In genomic region chr9:129336601-129337286, GRCh38 we compare ENCODE assay signal across 8 cellular contexts.
DNase-seq lines count a peak whose midpoint lies in the region; ATAC-seq and TF ChIP-seq lines count a peak whose summit lies in the region.

No MANE protein-coding gene starts in this region.

- H3K4me2 ChIP-seq in BLaER1 treated with 17β-estradiol and CSF1 and Interleukin-3, amounts not matched to agents 10 nM and 100 nM = peak overlapping the region; percentile 85 to 99 (median 95)

- peak overlapping the region; percentile 11 to 94 (median 86); a peak in 21 of 22 replicates for H3K27ac ChIP-seq in BLaER1 treated with 17β-estradiol and CSF1 and Interleukin-3, amounts not matched to agents 10 nM and 100 nM
- H3K27ac ChIP-seq in Panc1 (ENCODE audit: low read length) (peak overlapping the region; percentile 94), caudate nucleus (ENCODE audit: low read depth, low read length) (peak overlapping the region; percentile 71), right lobe of liver (peak overlapping the region in 2 of 3 donors; percentile 83 to 91), stomach (peak overlapping the region; percentile 21 to 95 (median 89))

- CTCF ChIA-PET in Panc1 (lab: Charles Lee) = no interaction called here

- TF ChIP-seq EP300 in stomach (IDR thresholded peaks at IDR 0.05) = no peak

- intact Hi-C loops in Panc1 (cut with micrococcal nuclease; ENCODE audit: unreplicated experiment) = loop anchor here (5.0 kb wide), 1 partner anchor 159 kb away; the partner anchor contains the start of gene IER5L
- intact Hi-C loops in right lobe of liver (cut with DNase I) = loop anchor here in 1 of 2 donors (10.0 kb wide), 2 partner anchors 148 to 228 kb away; no protein-coding TSS in a partner anchor
- intact Hi-C loops in stomach (cut with DNase I; ENCODE audit: low total_unique reads) = no loop called here

- no peaks in the 10 kb centered on the region for H4K20me1 ChIP-seq in BLaER1 treated with 17β-estradiol and CSF1 and Interleukin-3, amounts not matched to agents 10 nM and 100 nM

- ATAC-seq in Panc1 = peak; percentile 5; the same call in 1 of the 2 replicates
- no peak for ATAC-seq in right lobe of liver
- no peak for ATAC-seq in GM18867 (IDR thresholded peaks at IDR 0.05; ENCODE audit: unreplicated experiment)
- ATAC-seq in GM18870 (IDR thresholded peaks at IDR 0.05; ENCODE audit: unreplicated experiment) = no peak

- TF ChIP-seq CTCF in Panc1 (IDR thresholded peaks at IDR 0.05) (no peak), right lobe of liver (IDR thresholded peaks at IDR 0.05) (no peak), stomach (IDR thresholded peaks at IDR 0.05) (no peak)

- H3K36me3 ChIP-seq in BLaER1 treated with 17β-estradiol and CSF1 and Interleukin-3, amounts not matched to agents 10 nM and 100 nM = no peaks in the 10 kb centered on the region
- H3K36me3 ChIP-seq in Panc1 (ENCODE audit: control insufficient read depth, insufficient read depth, low read length) (no peaks in the 10 kb centered on the region), right lobe of liver (no peaks in the 10 kb centered on the region), stomach (no peaks in the 10 kb centered on the region)

- H3K9me3 ChIP-seq in BLaER1 treated with 17β-estradiol and CSF1 and Interleukin-3, amounts not matched to agents 10 nM and 100 nM (replicated peaks in 1 of 11) = peaks cover 0 to under 1% (median 0%) of the 10 kb centered on the region in 11 experiments; a peak in 1 of 22 replicates
- no peaks in the 10 kb centered on the region for H3K9me3 ChIP-seq in Panc1 (ENCODE audit: control insufficient read depth, insufficient read depth, low read depth, low read length)
- no peaks in the 10 kb centered on the region for H3K9me3 ChIP-seq in right lobe of liver
- no peaks in the 10 kb centered on the region for H3K9me3 ChIP-seq in stomach

- BruUV-seq in Panc1 (replicated peaks; lab: Mats Ljungman, UMichigan) = no TSS peak

- TF ChIP-seq POLR2A in right lobe of liver (IDR thresholded peaks at IDR 0.05) (no peak), stomach (IDR thresholded peaks at IDR 0.05) (no peak)

- WGBS in right lobe of liver (ENCODE audit: insufficient coverage, low coverage, low lambda C conversion rate, missing lambda C conversion rate) = 9% methylated on average over 36 of the region's 51 CpGs
- WGBS in stomach, 5 donors = 3 to 6% (median 4%) methylated on average over 40 to 51 of the region's 51 CpGs

- H3K9ac ChIP-seq in BLaER1 treated with 17β-estradiol and CSF1 and Interleukin-3, amounts not matched to agents 10 nM and 100 nM = peak overlapping the region; percentile 56 to 84 (median 75)

- peak overlapping the region; percentile 33 to 65 (median 52) for H3K4me3 ChIP-seq in BLaER1 treated with 17β-estradiol and CSF1 and Interleukin-3, amounts not matched to agents 10 nM and 100 nM
- H3K4me3 ChIP-seq in Panc1 (ENCODE audit: low read depth in 2 of 2, low read length in 2 of 2) = peak overlapping the region; percentile 25 to 29
- H3K4me3 ChIP-seq in right lobe of liver = peak overlapping the region; percentile 12 to 41 (median 21)
- H3K4me3 ChIP-seq in stomach = peak overlapping the region; percentile 32 to 47 (median 40)

- DNase-seq in Panc1 (ENCODE audit: low read depth, low spot score) (no peak), caudate nucleus (lab: John Stamatoyannopoulos, UW) (peak in 17 of 61 donors; percentile 15 to 72 (median 37)), right lobe of liver (no peak), stomach (peak; percentile 67), ACHN (no peak)

- H3K4me1 ChIP-seq in BLaER1 treated with 17β-estradiol and CSF1 and Interleukin-3, amounts not matched to agents 10 nM and 100 nM = peaks cover 56 to 99% (median 82%) of the 10 kb centered on the region in 10 experiments
- H3K4me1 ChIP-seq in Panc1 (ENCODE audit: control insufficient read depth, insufficient read depth, low read length) (peaks cover 49% of the 10 kb centered on the region), right lobe of liver (peaks cover 0 to 30% (median 17%) of the 10 kb centered on the region in 4 donors), stomach (peaks cover 46 to 76% (median 60%) of the 10 kb centered on the region in 4 donors)

- in situ Hi-C loops in Panc1 (cut with HindIII; ENCODE audit: low pct_unique_long_range_greater_than_20kb, low sequenced_read_pairs) = no loop called here
- in situ Hi-C loops in ACHN (cut with HindIII; ENCODE audit: low pct_ligation_motif_present, low pct_unique_long_range_greater_than_20kb, low sequenced_read_pairs) = no loop called here

- POLR2A ChIA-PET in Panc1 (lab: Charles Lee) = interaction anchor here (0.7 kb wide), 1 partner anchor 123 kb away, joined by 7 read pairs; no protein-coding TSS in a partner anchor

- no peaks in the 10 kb centered on the region for H3K27me3 ChIP-seq in BLaER1 treated with 17β-estradiol and CSF1 and Interleukin-3, amounts not matched to agents 10 nM and 100 nM
- H3K27me3 ChIP-seq in Panc1 (ENCODE audit: control insufficient read depth, insufficient read depth, low read length) (no peaks in the 10 kb centered on the region), right lobe of liver (no peaks in the 10 kb centered on the region), stomach (no peaks in the 10 kb centered on the region)
